ENCODE assay signal across 3 cellular contexts in genomic region chr11:90669094-90669493, GRCh38.
"Had no signal": no experiment of that assay in that cellular context is flagged by ENCODE, and none has a peak within 500 bp of the region (broad histone marks: within the 10 kb centered on the region; RNA-seq: fewer than 3 reads in every experiment).

No MANE protein-coding gene starts in this region.

- H3K4me3 ChIP-seq: GM12878 had no signal

- DNase-seq: GDM1, GF-D8 had no signal
